Comparison of ENCODE assay signal across 12 cellular contexts in the genomic region with DNA sequence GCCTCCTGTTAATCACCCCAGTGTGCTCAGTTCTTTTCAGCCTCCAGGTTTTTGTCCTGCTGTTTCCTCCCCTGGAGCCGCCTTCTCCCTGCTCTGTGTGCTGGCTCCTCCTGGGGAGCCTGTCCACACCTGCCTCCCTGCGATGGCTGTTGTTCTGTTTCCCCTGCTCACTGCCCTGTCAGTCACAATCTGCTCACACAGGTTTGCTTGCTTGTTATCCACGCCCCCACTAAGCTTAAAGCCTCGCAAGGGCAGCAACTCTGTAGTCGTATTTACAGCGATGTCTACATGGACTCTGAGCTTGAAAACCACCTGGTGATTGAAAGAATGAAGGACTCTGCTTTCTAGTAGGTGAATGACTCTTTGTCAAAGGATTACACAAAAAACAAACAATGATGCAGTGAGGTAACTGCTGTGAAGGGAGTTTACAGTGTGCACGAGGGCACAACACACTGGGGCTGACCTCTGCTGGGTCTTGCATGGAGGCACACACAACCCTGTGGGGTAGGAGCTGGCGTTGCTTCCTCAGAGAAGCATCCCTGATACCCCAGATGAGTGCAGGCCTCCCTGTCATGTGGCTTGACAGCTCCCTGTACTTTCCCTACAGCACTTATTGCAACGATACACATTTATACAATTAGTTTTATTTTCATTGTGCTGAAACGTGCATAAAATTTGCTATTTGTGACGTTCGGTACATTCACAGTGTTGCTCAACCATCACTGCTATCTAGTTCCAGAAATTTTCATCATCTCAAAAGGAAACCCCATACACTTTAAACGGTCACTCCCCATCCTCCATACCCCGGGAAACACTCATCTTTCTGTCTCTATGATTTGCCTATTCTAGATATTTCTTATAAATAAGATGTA. TPM values are rescaled to one million over a fixed set of nuclear protein-coding genes. Genes with fewer than 3 reads are reported as not detected.
DNase-seq lines count a peak whose midpoint lies in the region; ATAC-seq and TF ChIP-seq lines count a peak whose summit lies in the region.
"Had no signal": no experiment of that assay in that cellular context is flagged by ENCODE, and none has a peak within 500 bp of the region (broad histone marks: within the 10 kb centered on the region; RNA-seq: fewer than 3 reads in every experiment).

No MANE protein-coding gene starts in this region.

- POLR2A ChIA-PET in activated CD4-positive, alpha-beta T cell treated with anti-CD3 and anti-CD28 coated beads, Interleukin-2, amount 10 ng/mL, durations not matched to agents 7 days and 5 days (lab: Charles Lee) = no interaction called here

- CTCF ChIA-PET in activated CD4-positive, alpha-beta T cell treated with anti-CD3 and anti-CD28 coated beads, Interleukin-2, amount 10 ng/mL, durations not matched to agents 7 days and 5 days (lab: Charles Lee) = interaction anchor here (1.1 to 4.8 kb wide), 4 partner anchors 13 to 185 kb away, joined by 3 to 29 read pairs (median 4); no protein-coding TSS in a partner anchor

- peaks cover 28% of the 10 kb centered on the region for H3K9me3 Mint-ChIP-seq in activated CD4-positive, alpha-beta T cell treated with anti-CD3 and anti-CD28 coated beads, Interleukin-2, amount 10 ng/mL, durations not matched to agents 7 days and 5 days
- no peaks in the 10 kb centered on the region for H3K9me3 Mint-ChIP-seq in central memory CD8-positive, alpha-beta T cell

- no peak for DNase-seq in activated CD4-positive, alpha-beta T cell treated with anti-CD3 and anti-CD28 coated beads, Interleukin-2, amount 10 ng/mL, durations not matched to agents 7 days and 5 days
- DNase-seq in activated CD4-positive, alpha-beta T cell treated with anti-CD3 and anti-CD28 coated beads, Interleukin-2, amount 50 U/mL, for 1 hour = no peak
- DNase-seq in NCI-H345 (lab: John Stamatoyannopoulos, UW) (peak; percentile 96), retina (peak; percentile 6), brain microvascular endothelial cell (no peak), head of caudate nucleus (no peak)
- no peak for DNase-seq in central memory CD8-positive, alpha-beta T cell (ENCODE audit: low spot score in 2 of 2)
- DNase-seq: effector memory CD8-positive, alpha-beta T cell; pancreas; transverse colon had no signal

- peaks cover 88% of the 10 kb centered on the region for H3K4me1 Mint-ChIP-seq in activated CD4-positive, alpha-beta T cell treated with anti-CD3 and anti-CD28 coated beads, Interleukin-2, amount 10 ng/mL, durations not matched to agents 7 days and 5 days
- peaks cover 41% of the 10 kb centered on the region for H3K4me1 Mint-ChIP-seq in central memory CD8-positive, alpha-beta T cell

- no peak overlapping the region for H3K4me3 ChIP-seq in brain microvascular endothelial cell (ENCODE audit: low read depth, low read length)
- H3K4me3 ChIP-seq: pancreas, transverse colon had no signal

- peaks cover 50% of the 10 kb centered on the region for H3K36me3 Mint-ChIP-seq in activated CD4-positive, alpha-beta T cell treated with anti-CD3 and anti-CD28 coated beads, Interleukin-2, amount 10 ng/mL, durations not matched to agents 7 days and 5 days (ENCODE audit: low read depth)
- peaks cover 2% of the 10 kb centered on the region for H3K36me3 Mint-ChIP-seq in central memory CD8-positive, alpha-beta T cell (ENCODE audit: insufficient read depth)

- ATAC-seq in central memory CD8-positive, alpha-beta T cell (replicated peaks; ENCODE audit: extremely low read depth, poor library complexity, severe bottlenecking) = no peak
- ATAC-seq in HG03469 (IDR thresholded peaks at IDR 0.05; ENCODE audit: unreplicated experiment) = no peak
- ATAC-seq: effector memory CD8-positive, alpha-beta T cell had no signal

- peak overlapping the region; percentile 97 for H3K27ac Mint-ChIP-seq in activated CD4-positive, alpha-beta T cell treated with anti-CD3 and anti-CD28 coated beads, Interleukin-2, amount 10 ng/mL, durations not matched to agents 7 days and 5 days
- peak overlapping the region; percentile 27 for H3K27ac Mint-ChIP-seq in central memory CD8-positive, alpha-beta T cell (ENCODE audit: low read depth)

- no peak for TF ChIP-seq CTCF in brain microvascular endothelial cell (IDR thresholded peaks at IDR 0.05; ENCODE audit: low read depth, low read length, missing control alignments)

- no peak overlapping the region for H3K4me3 Mint-ChIP-seq in activated CD4-positive, alpha-beta T cell treated with anti-CD3 and anti-CD28 coated beads, Interleukin-2, amount 10 ng/mL, durations not matched to agents 7 days and 5 days
- H3K4me3 Mint-ChIP-seq in central memory CD8-positive, alpha-beta T cell = no peak overlapping the region
- H3K4me3 Mint-ChIP-seq: effector memory CD8-positive, alpha-beta T cell had no signal

- no peak overlapping the region for H3K27ac ChIP-seq in brain microvascular endothelial cell
- H3K27ac ChIP-seq: pancreas, VCaP had no signal

- no peaks in the 10 kb centered on the region for H3K36me3 ChIP-seq in brain microvascular endothelial cell (replicated peaks)
- H3K36me3 ChIP-seq: pancreas, transverse colon had no signal

- no peaks in the 10 kb centered on the region for H3K27me3 ChIP-seq in brain microvascular endothelial cell (replicated peaks)
- H3K27me3 ChIP-seq: pancreas, transverse colon had no signal

- no peaks in the 10 kb centered on the region for H3K27me3 Mint-ChIP-seq in activated CD4-positive, alpha-beta T cell treated with anti-CD3 and anti-CD28 coated beads, Interleukin-2, amount 10 ng/mL, durations not matched to agents 7 days and 5 days
- no peaks in the 10 kb centered on the region for H3K27me3 Mint-ChIP-seq in central memory CD8-positive, alpha-beta T cell
- H3K27me3 Mint-ChIP-seq: effector memory CD8-positive, alpha-beta T cell had no signal

- intact Hi-C loops in head of caudate nucleus (cut with DNase I) = no loop called here

- in situ Hi-C loops in brain microvascular endothelial cell (cut with HindIII; ENCODE audit: low pct_ligation_motif_present, low sequenced_read_pairs) = no loop called here

RNA-seq across cellular contexts. Expression of a gene that starts 39.7 kb away (rescaled TPM):
- under 1 TPM; 0.83 to 0.97 TPM for total RNA-seq in activated CD4-positive, alpha-beta T cell treated with anti-CD3 and anti-CD28 coated beads, Interleukin-2, amount 10 ng/mL, durations not matched to agents 7 days and 5 days
- total RNA-seq: pancreas, transverse colon had no signal

Comparison
In these comparisons a context has a peak if more than half of its experiments do, and no peak if none do; other contexts are left out.
1. DNase-seq: peak in NCI-H345 (single experiment) and retina (single experiment); none in activated CD4-positive, alpha-beta T cell treated with anti-CD3 and anti-CD28 coated beads, Interleukin-2, amount 10 ng/mL, durations not matched to agents 7 days and 5 days (single experiment), activated CD4-positive, alpha-beta T cell treated with anti-CD3 and anti-CD28 coated beads, Interleukin-2, amount 50 U/mL, for 1 hour (single experiment), central memory CD8-positive, alpha-beta T cell (0 of 2), brain microvascular endothelial cell (single experiment) and head of caudate nucleus (0 of 42).